23 cellular contexts compared by ENCODE assay signal in genomic region chr11:123072762-123073161, GRCh38. TPM values are rescaled to one million over a fixed set of nuclear protein-coding genes. Genes with fewer than 3 reads are reported as not detected.
DNase-seq lines count a peak whose midpoint lies in the region; ATAC-seq and TF ChIP-seq lines count a peak whose summit lies in the region.
"Had no signal": no experiment of that assay in that cellular context is flagged by ENCODE, and none has a peak within 500 bp of the region (broad histone marks: within the 10 kb centered on the region; RNA-seq: fewer than 3 reads in every experiment).

No MANE protein-coding gene starts in this region.

- TF ChIP-seq CTCF in C4-2B (conservative IDR thresholded peaks at IDR 0.05), result no peak
- no peak for TF ChIP-seq CTCF in mesothelial cell of epicardium (IDR thresholded peaks at IDR 0.05; ENCODE audit: unreplicated experiment)

- H3K79me1 ChIP-seq in trophoblast cell (ENCODE audit: low read length), result no peaks in the 10 kb centered on the region

- DNase-seq in activated CD4-positive, alpha-beta T cell treated with anti-CD3 and anti-CD28 coated beads for 36 hours, result no peak
- no peak for DNase-seq in activated CD4-positive, alpha-beta T cell treated with anti-CD3 and anti-CD28 coated beads, Interleukin-2, amount 50 U/mL, for 1 hour
- no peak for DNase-seq in T-helper 17 cell
- no peak for DNase-seq in mesothelial cell of epicardium (ENCODE audit: low spot score in 2 of 2, unreplicated experiment in 2 of 2)
- no peak for DNase-seq in trophoblast cell
- DNase-seq in posterior vena cava (ENCODE audit: low spot score), result no peak
- DNase-seq: activated CD4-positive, CD25-positive, alpha-beta regulatory T cell treated with anti-CD3 and anti-CD28 coated beads, Interleukin-2, amount 50 U/mL, for 72 hours; brain microvascular endothelial cell; GOT3; HFFc6; hypothalamus; mesendoderm; NCI-H1092; NCI-H187 treated with DMSO at 0.1 percent for 48 hours; NCI-H524; NK-92 treated with Interleukin-12 subunit alpha and Interleukin-12 subunit beta, amount 100 ng/mL, for 24 hours; SHP77 treated with DMSO at 0.1 percent for 48 hours; stimulated activated CD4-positive, alpha-beta T cell treated with anti-CD3 and anti-CD28 coated beads, Interleukin-15, amount 100 ng/mL, for 24 hours had no signal

- peaks cover 4% of the 10 kb centered on the region in 2 experiments for H3K36me3 ChIP-seq in trophoblast cell (ENCODE audit: control insufficient read depth in 1 of 2, insufficient read depth in 2 of 2, low read length in 2 of 2)
- H3K36me3 ChIP-seq: brain microvascular endothelial cell, thyroid gland had no signal

- no peak overlapping the region for H4K12ac ChIP-seq in trophoblast cell (ENCODE audit: low read depth, low read length)

- H3K4me2 ChIP-seq in trophoblast cell (ENCODE audit: low read length), result no peak overlapping the region

- H3K18ac ChIP-seq in trophoblast cell (ENCODE audit: low read length), result no peak overlapping the region

- H2AK5ac ChIP-seq in trophoblast cell (ENCODE audit: low read length), result no peak overlapping the region

- POLR2A ChIA-PET in activated CD4-positive, alpha-beta T cell treated with anti-CD3 and anti-CD28 coated beads for 36 hours (lab: Charles Lee), result interaction anchor here (0.6 to 1.6 kb wide), 5 partner anchors 9 to 372 kb away, joined by 3 to 9 read pairs (median 3); partner anchors contain the start of gene HSPA8

- H4K91ac ChIP-seq in trophoblast cell (ENCODE audit: low read depth, low read length), result no peak overlapping the region

- H3K36me3 Mint-ChIP-seq in activated CD4-positive, alpha-beta T cell treated with anti-CD3 and anti-CD28 coated beads for 36 hours (ENCODE audit: low read depth), result peaks cover 5% of the 10 kb centered on the region
- H3K36me3 Mint-ChIP-seq in T-helper 17 cell (ENCODE audit: low read depth) (peaks cover 4% of the 10 kb centered on the region), mesothelial cell of epicardium (peaks cover 8% of the 10 kb centered on the region)

- H2BK12ac ChIP-seq in trophoblast cell (ENCODE audit: low read length), result no peak overlapping the region

- intact Hi-C loops in activated CD4-positive, alpha-beta T cell treated with anti-CD3 and anti-CD28 coated beads for 36 hours (cut with DNase I, micrococcal nuclease), result loop anchor here in 1 of 2 experiments (2.0 kb wide), 1 partner anchor 14 kb away; no protein-coding TSS in a partner anchor
- intact Hi-C loops in posterior vena cava (cut with DNase I), result no loop called here

- peaks cover 51% of the 10 kb centered on the region for H3K4me1 Mint-ChIP-seq in activated CD4-positive, alpha-beta T cell treated with anti-CD3 and anti-CD28 coated beads for 36 hours
- H3K4me1 Mint-ChIP-seq in T-helper 17 cell (peaks cover 45% of the 10 kb centered on the region), mesothelial cell of epicardium (peaks cover 45% of the 10 kb centered on the region)

- H4K8ac ChIP-seq in trophoblast cell (ENCODE audit: low read depth, low read length), result no peak overlapping the region

- H2BK5ac ChIP-seq in trophoblast cell (ENCODE audit: low read depth, low read length, poor library complexity), result no peak overlapping the region

- H3K27ac ChIP-seq in C4-2B, result peak overlapping the region; percentile 72; the same call in 1 of the 2 replicates
- no peak overlapping the region for H3K27ac ChIP-seq in trophoblast cell (ENCODE audit: low read depth, low read length)
- H3K27ac ChIP-seq: brain microvascular endothelial cell had no signal

- H3K9ac ChIP-seq in trophoblast cell (ENCODE audit: low read length), result no peak overlapping the region

- no peak overlapping the region for H2BK120ac ChIP-seq in trophoblast cell (ENCODE audit: insufficient read depth, low read length, poor library complexity)

- CTCF ChIA-PET in activated CD4-positive, alpha-beta T cell treated with anti-CD3 and anti-CD28 coated beads for 36 hours (lab: Charles Lee), result interaction anchor here (0.6 to 1.8 kb wide), 5 partner anchors 9 to 101 kb away, joined by 3 to 6 read pairs (median 5); no protein-coding TSS in a partner anchor

- no peak overlapping the region for H3K4ac ChIP-seq in trophoblast cell (ENCODE audit: low read depth, low read length)

- no peaks in the 10 kb centered on the region for H3K27me3 Mint-ChIP-seq in activated CD4-positive, alpha-beta T cell treated with anti-CD3 and anti-CD28 coated beads for 36 hours
- H3K27me3 Mint-ChIP-seq in T-helper 17 cell, result no peaks in the 10 kb centered on the region
- no peaks in the 10 kb centered on the region for H3K27me3 Mint-ChIP-seq in mesothelial cell of epicardium (ENCODE audit: low read depth)
- H3K27me3 Mint-ChIP-seq: stimulated activated naive CD8-positive, alpha-beta T cell treated with anti-CD3 and anti-CD28 coated beads, Interleukin-15, Interleukin-2, amounts not matched to agents 100 ng/mL and 50 ng/mL, for 24 hours had no signal

- H3K9me3 Mint-ChIP-seq in activated CD4-positive, alpha-beta T cell treated with anti-CD3 and anti-CD28 coated beads for 36 hours (ENCODE audit: low read depth), result no peaks in the 10 kb centered on the region
- no peaks in the 10 kb centered on the region for H3K9me3 Mint-ChIP-seq in mesothelial cell of epicardium
- H3K9me3 Mint-ChIP-seq: HFFc6; stimulated activated naive CD8-positive, alpha-beta T cell treated with anti-CD3 and anti-CD28 coated beads, Interleukin-15, Interleukin-2, amounts not matched to agents 100 ng/mL and 50 ng/mL, for 24 hours had no signal

- H3K4me3 ChIP-seq in trophoblast cell (ENCODE audit: low read depth, low read length), result no peak overlapping the region
- H3K4me3 ChIP-seq: thyroid gland had no signal

- H3K79me2 ChIP-seq in trophoblast cell (ENCODE audit: control insufficient read depth, insufficient read depth, low read length, poor library complexity), result no peaks in the 10 kb centered on the region

- no peaks in the 10 kb centered on the region for H3K27me3 ChIP-seq in trophoblast cell (ENCODE audit: insufficient read depth, low read length)
- H3K27me3 ChIP-seq: brain microvascular endothelial cell, thyroid gland had no signal

- no peaks in the 10 kb centered on the region for H3K4me1 ChIP-seq in trophoblast cell (ENCODE audit: control insufficient read depth in 1 of 2, insufficient read depth in 2 of 2, low read length in 2 of 2)

- no peak overlapping the region for H3K4me3 Mint-ChIP-seq in activated CD4-positive, alpha-beta T cell treated with anti-CD3 and anti-CD28 coated beads for 36 hours
- H3K4me3 Mint-ChIP-seq in T-helper 17 cell (peak overlapping the region; percentile 63), mesothelial cell of epicardium (no peak overlapping the region)
- H3K4me3 Mint-ChIP-seq: HFFc6; stimulated activated naive CD8-positive, alpha-beta T cell treated with anti-CD3 and anti-CD28 coated beads, Interleukin-15, Interleukin-2, amounts not matched to agents 100 ng/mL and 50 ng/mL, for 24 hours had no signal

- no peaks in the 10 kb centered on the region for H3K9me3 ChIP-seq in T-helper 17 cell (ENCODE audit: control insufficient read depth, low read length, poor library complexity, severe bottlenecking)
- H3K9me3 ChIP-seq in trophoblast cell (ENCODE audit: insufficient read depth, low read depth, low read length), result no peaks in the 10 kb centered on the region
- H3K9me3 ChIP-seq: thyroid gland had no signal

- peak; percentile 13 for ATAC-seq in activated CD4-positive, alpha-beta T cell treated with anti-CD3 and anti-CD28 coated beads for 36 hours
- no peak for ATAC-seq in T-helper 17 cell
- no peak for ATAC-seq in HG02763 (IDR thresholded peaks at IDR 0.05; ENCODE audit: unreplicated experiment)
- ATAC-seq: Panc1 had no signal

- H3K14ac ChIP-seq in trophoblast cell (ENCODE audit: low read length), result no peak overlapping the region

- H3K27ac Mint-ChIP-seq in activated CD4-positive, alpha-beta T cell treated with anti-CD3 and anti-CD28 coated beads for 36 hours, result no peak overlapping the region
- peak overlapping the region; percentile 97 for H3K27ac Mint-ChIP-seq in T-helper 17 cell
- H3K27ac Mint-ChIP-seq in mesothelial cell of epicardium, result peak overlapping the region; percentile 91
- H3K27ac Mint-ChIP-seq: HFFc6; stimulated activated naive CD8-positive, alpha-beta T cell treated with anti-CD3 and anti-CD28 coated beads, Interleukin-15, Interleukin-2, amounts not matched to agents 100 ng/mL and 50 ng/mL, for 24 hours had no signal

- no peak overlapping the region for H3K23ac ChIP-seq in trophoblast cell (ENCODE audit: low read length)

- H2AFZ ChIP-seq in trophoblast cell (ENCODE audit: insufficient read depth, low read length, poor library complexity), result no peak overlapping the region

RNA-seq across cellular contexts. Expression of gene HSPA8, which starts 10.8 kb away (rescaled TPM):
- 1,000 to 10,000 TPM; 2,604 to 3,375 TPM for total RNA-seq in activated CD4-positive, alpha-beta T cell treated with anti-CD3 and anti-CD28 coated beads for 36 hours
- total RNA-seq in T-helper 17 cell, result 1,000 to 10,000 TPM; 1,034 to 1,253 TPM
- 714 to 741 TPM (median 735 TPM) in 3 replicates for total RNA-seq in mesothelial cell of epicardium
- polyA plus RNA-seq in trophoblast cell (2013), result 930 and 947 TPM in 2 replicates
- 100 to 1,000 TPM; 754 to 806 TPM for total RNA-seq in posterior vena cava
